Comparison of ENCODE assay signal across 9 cellular contexts in the genomic region with DNA sequence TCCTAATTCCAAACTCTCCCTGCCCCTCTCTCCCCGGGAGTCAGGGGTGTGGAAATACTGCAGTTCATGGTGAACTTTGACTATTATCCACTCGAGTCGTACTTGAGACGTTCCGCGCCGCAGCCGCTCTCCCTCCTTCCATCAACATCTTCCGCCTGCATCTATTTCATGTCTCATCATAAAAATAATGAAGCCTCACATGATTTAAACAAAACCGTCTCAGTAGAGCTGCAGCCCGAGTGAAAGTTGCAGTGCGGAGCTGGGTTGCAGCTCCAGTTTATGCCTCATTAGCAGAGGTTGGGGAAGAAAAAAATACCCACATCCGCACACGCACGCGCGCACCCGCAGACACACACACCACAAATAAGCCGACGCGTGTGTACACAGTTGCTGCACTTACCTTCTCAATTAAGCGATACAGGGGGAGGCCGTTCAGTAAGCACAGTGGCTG. TPM values are rescaled to one million over a fixed set of nuclear protein-coding genes. Genes with fewer than 3 reads are reported as not detected.
DNase-seq lines count a peak whose midpoint lies in the region; ATAC-seq, FAIRE-seq and TF ChIP-seq lines count a peak whose summit lies in the region.
"Had no signal": no experiment of that assay in that cellular context is flagged by ENCODE, and none has a peak within 500 bp of the region (broad histone marks: within the 10 kb centered on the region; RNA-seq: fewer than 3 reads in every experiment).

No MANE protein-coding gene starts in this region.

- RAD21 ChIA-PET in GM12878 (lab: Charles Lee; ENCODE audit: unreplicated experiment) = interaction anchor here (0.9 to 2.6 kb wide), 10 partner anchors 9 to 81 kb away, joined by 3 to 16 read pairs (median 4); no protein-coding TSS in a partner anchor

- peak overlapping the region; percentile 27; the same call in 1 of the 2 replicates for H3K4me3 ChIP-seq in GM12878
- H3K4me3 ChIP-seq in left lung = peak overlapping the region; percentile 26 to 37
- H3K4me3 ChIP-seq in uterus = peak overlapping the region; percentile 49 to 51
- H3K4me3 ChIP-seq in CD8-positive, alpha-beta memory T cell (ENCODE audit: low read length) = no peak overlapping the region

- no peak overlapping the region for H3K27ac Mint-ChIP-seq in CD8-positive, alpha-beta memory T cell

- 36% methylated on average over 23 of the region's 23 CpGs for WGBS in GM12878 (ENCODE audit: insufficient coverage, insufficient replicate concordance, low lambda C conversion rate, missing lambda C conversion rate)

- TF ChIP-seq RAD21 in GM12878 (IDR thresholded peaks at IDR 0.05; ENCODE audit: insufficient read depth, low read depth, low read length) = no peak

- no peak overlapping the region for H3K4me3 Mint-ChIP-seq in CD8-positive, alpha-beta memory T cell

- H3K79me2 ChIP-seq in GM12878 (ENCODE audit: control insufficient read depth, insufficient read depth, low read length) = no peaks in the 10 kb centered on the region

- H3K9me3 ChIP-seq in GM12878 (replicated peaks; ENCODE audit: control insufficient read depth, insufficient read depth, low read length) (no peaks in the 10 kb centered on the region), left lung (no peaks in the 10 kb centered on the region), uterus (no peaks in the 10 kb centered on the region)
- no peaks in the 10 kb centered on the region for H3K9me3 ChIP-seq in CD8-positive, alpha-beta memory T cell (ENCODE audit: low read length)

- no peak overlapping the region for H3K9ac ChIP-seq in GM12878 (ENCODE audit: control insufficient read depth, insufficient read depth, low read length)

- H3K27me3 Mint-ChIP-seq in CD8-positive, alpha-beta memory T cell = peaks cover 11 to 25% of the 10 kb centered on the region in 2 donors

- 0 out of 2 replicates have a peak overlapping the region, but pooled peaks have one; percentile 50 for H3K4me2 ChIP-seq in GM12878 (ENCODE audit: control insufficient read depth, insufficient read depth)

- TF ChIP-seq EP300 in GM12878 (IDR thresholded peaks at IDR 0.05; ENCODE audit: borderline replicate concordance in 1 of 2, control insufficient read depth in 1 of 2, low read depth in 2 of 2, low read length in 2 of 2) = no peak

- no peaks in the 10 kb centered on the region for H4K20me1 ChIP-seq in GM12878 (ENCODE audit: control insufficient read depth, insufficient read depth)

- SMC1A ChIA-PET in GM12878 (lab: Charles Lee; ENCODE audit: uncharacterized antibody, unreplicated experiment) = interaction anchor here (0.7 to 10.4 kb wide), 13 partner anchors 6 to 247 kb away, joined by 3 to 121 read pairs (median 4); no protein-coding TSS in a partner anchor

- no peaks in the 10 kb centered on the region for H3K36me3 Mint-ChIP-seq in CD8-positive, alpha-beta memory T cell

- H3K27ac ChIP-seq in GM12878 (ENCODE audit: control insufficient read depth, insufficient read depth) (no peak overlapping the region), left lung (peak overlapping the region; percentile 67 to 88), uterus (peak overlapping the region; percentile 89 to 94)
- no peak overlapping the region for H3K27ac ChIP-seq in CD8-positive, alpha-beta memory T cell (ENCODE audit: low read depth, low read length)

- POLR2A ChIA-PET in GM12878 (lab: Charles Lee) = interaction anchor here (0.6 to 1.6 kb wide), 5 partner anchors 9 to 227 kb away, joined by 3 to 4 read pairs (median 3); no protein-coding TSS in a partner anchor
- POLR2A ChIA-PET in CD8-positive, alpha-beta memory T cell (lab: Charles Lee) = no interaction called here

- in situ Hi-C loops in GM12878 (cut with MboI) = no loop called here

- H3K36me3 ChIP-seq in GM12878 (ENCODE audit: control insufficient read depth in 2 of 2, insufficient read depth in 2 of 2, low read length in 1 of 2) = no peaks in the 10 kb centered on the region
- no peaks in the 10 kb centered on the region for H3K36me3 ChIP-seq in left lung
- no peaks in the 10 kb centered on the region for H3K36me3 ChIP-seq in uterus
- no peaks in the 10 kb centered on the region for H3K36me3 ChIP-seq in CD8-positive, alpha-beta memory T cell (ENCODE audit: insufficient read depth, low read length)

- intact Hi-C loops in GM12878 (cut with micrococcal nuclease; ENCODE audit: unreplicated experiment) = no loop called here
- intact Hi-C loops in left lung (cut with DNase I) = no loop called here
- intact Hi-C loops in uterus (cut with DNase I; ENCODE audit: low total_unique reads) = no loop called here

- no peaks in the 10 kb centered on the region for H3K4me1 Mint-ChIP-seq in CD8-positive, alpha-beta memory T cell

- no peak overlapping the region for H2AFZ ChIP-seq in GM12878 (ENCODE audit: control insufficient read depth, low read depth, low read length)

- CTCF ChIA-PET in GM12878 (lab: Yijun Ruan, JAX) = interaction anchor here (0.6 to 1.6 kb wide), 5 partner anchors 10 to 224 kb away, joined by 3 to 5 read pairs (median 3); no protein-coding TSS in a partner anchor
- CTCF ChIA-PET in CD8-positive, alpha-beta memory T cell (lab: Charles Lee) = no interaction called here

- peaks cover 9 to 20% (median 15%) of the 10 kb centered on the region in 5 donors for H3K9me3 Mint-ChIP-seq in CD8-positive, alpha-beta memory T cell

- no peak for TF ChIP-seq POLR2A in GM12878 (IDR thresholded peaks at IDR 0.05; ENCODE audit: low read depth, low read length)
- no peak for TF ChIP-seq POLR2A in uterus (IDR thresholded peaks at IDR 0.05)

- ATAC-seq in GM12878 (peak; percentile 16; the same call in 2 of the 3 replicates), left lung (peak; percentile 2), HG03520 (IDR thresholded peaks at IDR 0.05; ENCODE audit: unreplicated experiment) (no peak)

- peaks cover under 1% of the 10 kb centered on the region; the same call in 1 of the 2 replicates for H3K4me1 ChIP-seq in GM12878 (ENCODE audit: control insufficient read depth, insufficient read depth, low read length)
- H3K4me1 ChIP-seq in left lung = no peaks in the 10 kb centered on the region
- no peaks in the 10 kb centered on the region for H3K4me1 ChIP-seq in uterus
- no peaks in the 10 kb centered on the region for H3K4me1 ChIP-seq in CD8-positive, alpha-beta memory T cell (ENCODE audit: insufficient read depth, low read length)

- H3K27me3 ChIP-seq in GM12878 (replicated peaks in 1 of 2; ENCODE audit: control insufficient read depth in 2 of 2, insufficient read depth in 2 of 2, low read length in 1 of 2) (peaks cover 0 to 2% of the 10 kb centered on the region in 2 experiments; a peak in 2 of 4 replicates), left lung (peaks cover 11 to 70% of the 10 kb centered on the region in 2 donors), uterus (no peaks in the 10 kb centered on the region)
- H3K27me3 ChIP-seq in CD8-positive, alpha-beta memory T cell (ENCODE audit: insufficient read depth, low read length, poor library complexity, severe bottlenecking) = no peaks in the 10 kb centered on the region

- BruUV-seq in GM12878 (replicated peaks; lab: Mats Ljungman, UMichigan) = no TSS peak

- peak; percentile 23 for DNase-seq in ELF-1 (ENCODE audit: low read depth, low spot score)
- peak; percentile 72 for DNase-seq in NCI-H1105 treated with DMSO at 0.1 percent for 48 hours (lab: John Stamatoyannopoulos, UW)
- no peak for DNase-seq in GM12878 (ENCODE audit: low read depth, low spot score)
- DNase-seq in left lung = peak in 1 of 2 donors; percentile 59
- DNase-seq in uterus = peak; percentile 20 to 41
- DNase-seq in activated CD8-positive, alpha-beta memory T cell treated with anti-CD3 and anti-CD28 coated beads for 24 hours = no peak
- no peak for DNase-seq in CD8-positive, alpha-beta memory T cell

- FAIRE-seq in GM12878 (lab: Jason Lieb, UNC) = no peak
- FAIRE-seq: colon had no signal

- TF ChIP-seq CTCF in GM12878 (IDR thresholded peaks at IDR 0.05 in 2 of 3, conservative IDR thresholded peaks at IDR 0.05 in 1 of 3; ENCODE audit: control insufficient read depth in 2 of 3, extremely low read depth in 1 of 3, insufficient read depth in 1 of 3, low read depth in 3 of 3, low read length in 3 of 3) (no peak), left lung (IDR thresholded peaks at IDR 0.05) (no peak), uterus (IDR thresholded peaks at IDR 0.05) (no peak)

TF ChIP-seq in GM12878, 131 proteins besides CTCF, POLR2A, EP300 and RAD21 (continues in another document):
- no peak for TF ChIP-seq ZNF622 (IDR thresholded peaks at IDR 0.05)
- TF ChIP-seq ZZZ3 (IDR thresholded peaks at IDR 0.05; ENCODE audit: control insufficient read depth, insufficient read length, low read depth) = no peak
- TF ChIP-seq, protein P1, sequence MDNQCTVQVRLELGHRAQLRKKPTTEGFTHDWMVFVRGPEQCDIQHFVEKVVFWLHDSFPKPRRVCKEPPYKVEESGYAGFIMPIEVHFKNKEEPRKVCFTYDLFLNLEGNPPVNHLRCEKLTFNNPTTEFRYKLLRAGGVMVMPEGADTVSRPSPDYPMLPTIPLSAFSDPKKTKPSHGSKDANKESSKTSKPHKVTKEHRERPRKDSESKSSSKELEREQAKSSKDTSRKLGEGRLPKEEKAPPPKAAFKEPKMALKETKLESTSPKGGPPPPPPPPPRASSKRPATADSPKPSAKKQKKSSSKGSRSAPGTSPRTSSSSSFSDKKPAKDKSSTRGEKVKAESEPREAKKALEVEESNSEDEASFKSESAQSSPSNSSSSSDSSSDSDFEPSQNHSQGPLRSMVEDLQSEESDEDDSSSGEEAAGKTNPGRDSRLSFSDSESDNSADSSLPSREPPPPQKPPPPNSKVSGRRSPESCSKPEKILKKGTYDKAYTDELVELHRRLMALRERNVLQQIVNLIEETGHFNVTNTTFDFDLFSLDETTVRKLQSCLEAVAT (IDR thresholded peaks at IDR 0.05) = 0 out of 2 replicates have a peak, but pooled peaks have one; percentile 41

RNA-seq across cellular contexts. Expression of gene LMO3, which starts 0.3 kb away (rescaled TPM):
- total RNA-seq in GM12878 (2013; cell fraction: nucleolus; rRNA removed) = 5.5 and 5.7 TPM in 2 replicates
- 1.4 and 1.8 TPM in 2 replicates for total RNA-seq in GM12878 (2014; rRNA removed)
- total RNA-seq in GM12878 (2014; rRNA removed; fragmentation: Illumina TruSeq; extraction: Trizol) = 2.1 and 2.6 TPM in 2 replicates
- total RNA-seq in GM12878 (2021) = 1.6 and 2.0 TPM in 2 replicates
- polyA plus RNA-seq in GM12878 (2011; ENCODE audit: low read depth) = 0.31 TPM
- polyA plus RNA-seq in GM12878 (2011; rRNA removed) = 13.5 and 18.5 TPM in 2 replicates
- 6.7 and 11.1 TPM in 2 replicates for polyA plus RNA-seq in GM12878 (2011; cell fraction: cytosol; rRNA removed)
- polyA plus RNA-seq in GM12878 (2011; cell fraction: nucleus; rRNA removed) = 11.7 and 16.3 TPM in 2 replicates
- polyA plus RNA-seq in GM12878 (2012) = 0.96 and 1.7 TPM in 2 replicates
- 2.4 and 3.9 TPM in 2 replicates for polyA plus RNA-seq in GM12878 (2014; fragmentation: Illumina TruSeq; extraction: Trizol)
- polyA plus RNA-seq in GM12878 (2014; fragmentation: Nextera tagmentation; extraction: Ambion mirVana) = 1 to 10 TPM; 1.8 to 2.0 TPM
- 1.5 and 2.9 TPM in 2 replicates for polyA plus RNA-seq in GM12878 (2014; rRNA removed)
- 1 to 10 TPM; 1.6 to 1.7 TPM for polyA plus RNA-seq in GM12878 (2016; fragmentation: Nextera tagmentation; extraction: Ambion mirVana)
- 19.8 and 29.1 TPM in 2 replicates for polyA minus RNA-seq in GM12878 (2011; rRNA and poly(A)+ RNA removed)
- polyA minus RNA-seq in GM12878 (2011; cell fraction: cytosol; rRNA and poly(A)+ RNA removed) = 4.4 and 8.0 TPM in 2 replicates
- polyA minus RNA-seq in GM12878 (2011; cell fraction: nucleus; rRNA and poly(A)+ RNA removed) = 26.6 and 32.1 TPM in 2 replicates
- 100 to 1,000 TPM; 172 to 228 TPM for total RNA-seq in left lung
- total RNA-seq in uterus = 100 to 1,000 TPM in 1 of 4 donors, 10 to 100 TPM in 3; 20.9 to 130 (median 67.8) TPM
- not detected for total RNA-seq in CD8-positive, alpha-beta memory T cell
- polyA plus RNA-seq in CD8-positive, alpha-beta memory T cell = not detected

Comparison
In these comparisons a context has a peak if more than half of its experiments do, and no peak if none do; other contexts are left out.
1. DNase-seq: peak in ELF-1 (single experiment), NCI-H1105 treated with DMSO at 0.1 percent for 48 hours (single experiment) and uterus (2 of 2); none in GM12878 (single experiment), activated CD8-positive, alpha-beta memory T cell treated with anti-CD3 and anti-CD28 coated beads for 24 hours (single experiment) and CD8-positive, alpha-beta memory T cell (0 of 5).
2. H3K27ac ChIP-seq: peak in left lung (2 of 2) and uterus (2 of 2); none in GM12878 (single experiment) and CD8-positive, alpha-beta memory T cell (single experiment).